25 cellular contexts compared by ENCODE assay signal in genomic region chr5:176656467-176656990, GRCh38. TPM values are rescaled to one million over a fixed set of nuclear protein-coding genes. Genes with fewer than 3 reads are reported as not detected.
DNase-seq lines count a peak whose midpoint lies in the region; ATAC-seq, FAIRE-seq and TF ChIP-seq lines count a peak whose summit lies in the region.
"Had no signal": no experiment of that assay in that cellular context is flagged by ENCODE, and none has a peak within 500 bp of the region (broad histone marks: within the 10 kb centered on the region; RNA-seq: fewer than 3 reads in every experiment).

No MANE protein-coding gene starts in this region.

- H3K4me3 Mint-ChIP-seq in natural killer cell = peak overlapping the region; percentile 26
- H3K4me3 Mint-ChIP-seq in natural killer cell treated with Interleukin-12 subunit alpha and Interleukin-12 subunit beta and Interleukin-15 and Interleukin-18, amount 100 ng/mL, for 72 hours = no peak overlapping the region
- H3K4me3 Mint-ChIP-seq in neural progenitor cell = no peak overlapping the region
- H3K4me3 Mint-ChIP-seq: CD8-positive, alpha-beta T cell had no signal

- H3K36me3 Mint-ChIP-seq in natural killer cell (no peaks in the 10 kb centered on the region), neural progenitor cell (peaks cover 5% of the 10 kb centered on the region)
- H3K36me3 Mint-ChIP-seq in natural killer cell treated with Interleukin-12 subunit alpha and Interleukin-12 subunit beta and Interleukin-15 and Interleukin-18, amount 100 ng/mL, for 72 hours = peaks cover 8% of the 10 kb centered on the region

- no peaks in the 10 kb centered on the region for H3K4me1 ChIP-seq in neural progenitor cell
- H3K4me1 ChIP-seq in kidney (ENCODE audit: control insufficient read depth in 1 of 2, insufficient read depth in 1 of 2, low read depth in 1 of 2, low read length in 2 of 2) = peaks cover 0 to 10% of the 10 kb centered on the region in 2 donors
- H3K4me1 ChIP-seq: A549, Caco-2 had no signal

- no peaks in the 10 kb centered on the region for H3K36me3 ChIP-seq in neural progenitor cell
- peaks cover 0 to 5% of the 10 kb centered on the region in 2 donors for H3K36me3 ChIP-seq in kidney (ENCODE audit: control insufficient read depth in 1 of 2, insufficient read depth in 2 of 2, low read length in 2 of 2)

- H3K4me1 Mint-ChIP-seq in natural killer cell = peaks cover 40 to 59% of the 10 kb centered on the region in 2 donors
- peaks cover 49 to 51% of the 10 kb centered on the region in 2 donors for H3K4me1 Mint-ChIP-seq in natural killer cell treated with Interleukin-12 subunit alpha and Interleukin-12 subunit beta and Interleukin-15 and Interleukin-18, amount 100 ng/mL, for 72 hours (ENCODE audit: low read depth in 2 of 2)
- no peaks in the 10 kb centered on the region for H3K4me1 Mint-ChIP-seq in neural progenitor cell

- no peak for FAIRE-seq in kidney (lab: Jason Lieb, UNC)
- FAIRE-seq: A549, D721Med, GM12878, H54 had no signal

- H3K9me3 Mint-ChIP-seq in natural killer cell (no peaks in the 10 kb centered on the region), neural progenitor cell (no peaks in the 10 kb centered on the region)
- H3K9me3 Mint-ChIP-seq in natural killer cell treated with Interleukin-12 subunit alpha and Interleukin-12 subunit beta and Interleukin-15 and Interleukin-18, amount 100 ng/mL, for 72 hours = no peaks in the 10 kb centered on the region
- H3K9me3 Mint-ChIP-seq: CD4-positive, CD25-positive, alpha-beta regulatory T cell; CD8-positive, alpha-beta T cell had no signal

- ATAC-seq in natural killer cell (no peak), HG02571 (IDR thresholded peaks at IDR 0.05; ENCODE audit: unreplicated experiment) (no peak)
- ATAC-seq in natural killer cell treated with Interleukin-12 subunit alpha and Interleukin-12 subunit beta and Interleukin-15 and Interleukin-18, amount 100 ng/mL, for 72 hours = no peak
- ATAC-seq: A549; CD8-positive, alpha-beta T cell; GM12878 had no signal

- intact Hi-C loops in natural killer cell (cut with micrococcal nuclease) (loop anchor here (5.0 kb wide), 1 partner anchor 456 kb away; no protein-coding TSS in a partner anchor), kidney (cut with DNase I) (no loop called here)

- H2AFZ ChIP-seq in neural progenitor cell (replicated peaks) = no peak overlapping the region

- H3K9me3 ChIP-seq in neural progenitor cell (ENCODE audit: low read depth) = no peaks in the 10 kb centered on the region
- H3K9me3 ChIP-seq in kidney (ENCODE audit: control insufficient read depth in 1 of 2, low read length in 2 of 2) = no peaks in the 10 kb centered on the region
- H3K9me3 ChIP-seq: A549, Caco-2 had no signal

- H3K4me3 ChIP-seq in neural progenitor cell (no peak overlapping the region), kidney (ENCODE audit: low read length in 2 of 2) (no peak overlapping the region)
- H3K4me3 ChIP-seq: A549, GM12878 had no signal

- H3K27ac ChIP-seq in angular gyrus (ENCODE audit: low read depth, low read length) (peak overlapping the region; percentile 31), neural progenitor cell (no peak overlapping the region), temporal lobe (ENCODE audit: low read depth, low read length) (peak overlapping the region; percentile 33), kidney (ENCODE audit: low read depth in 2 of 2, low read length in 2 of 2) (no peak overlapping the region)
- H3K27ac ChIP-seq: 22Rv1, A549 had no signal

- H4K20me1 ChIP-seq in neural progenitor cell (ENCODE audit: low read depth) = peaks cover 8% of the 10 kb centered on the region

- no peaks in the 10 kb centered on the region for H3K27me3 ChIP-seq in neural progenitor cell

- H3K4me2 ChIP-seq in neural progenitor cell = no peak overlapping the region
- H3K4me2 ChIP-seq: A549 had no signal

- H3K79me2 ChIP-seq in neural progenitor cell (ENCODE audit: low read depth) = no peaks in the 10 kb centered on the region

- no peak overlapping the region for H3K9ac ChIP-seq in neural progenitor cell
- H3K9ac ChIP-seq in kidney (ENCODE audit: low read length in 2 of 2) = no peak overlapping the region

- peaks cover 0 to under 1% of the 10 kb centered on the region in 2 donors for H3K27me3 Mint-ChIP-seq in natural killer cell (ENCODE audit: low read depth in 2 of 2)
- H3K27me3 Mint-ChIP-seq in natural killer cell treated with Interleukin-12 subunit alpha and Interleukin-12 subunit beta and Interleukin-15 and Interleukin-18, amount 100 ng/mL, for 72 hours = peaks cover 0 to 2% of the 10 kb centered on the region in 2 donors
- peaks cover 12% of the 10 kb centered on the region for H3K27me3 Mint-ChIP-seq in neural progenitor cell (ENCODE audit: insufficient read depth, low read depth)
- H3K27me3 Mint-ChIP-seq: CD4-positive, CD25-positive, alpha-beta regulatory T cell had no signal

- TF ChIP-seq CTCF in natural killer cell (IDR thresholded peaks at IDR 0.05) = no peak
- no peak for TF ChIP-seq CTCF in neural progenitor cell (IDR thresholded peaks at IDR 0.05)
- no peak for TF ChIP-seq CTCF in kidney (IDR thresholded peaks at IDR 0.05; ENCODE audit: borderline replicate concordance, extremely low read depth, insufficient read depth)

- no peak overlapping the region for H3K27ac Mint-ChIP-seq in natural killer cell
- no peak overlapping the region for H3K27ac Mint-ChIP-seq in natural killer cell treated with Interleukin-12 subunit alpha and Interleukin-12 subunit beta and Interleukin-15 and Interleukin-18, amount 100 ng/mL, for 72 hours
- peak overlapping the region; percentile 4 for H3K27ac Mint-ChIP-seq in neural progenitor cell
- H3K27ac Mint-ChIP-seq: CD4-positive, CD25-positive, alpha-beta regulatory T cell; CD8-positive, alpha-beta T cell had no signal

- no peaks in the 10 kb centered on the region for H3F3A ChIP-seq in neural progenitor cell (ENCODE audit: low read depth)

- DNase-seq in natural killer cell (no peak), neural progenitor cell (ENCODE audit: low spot score) (no peak), 8988T (no peak), kidney (no peak)
- no peak for DNase-seq in natural killer cell treated with Interleukin-12 subunit alpha and Interleukin-12 subunit beta and Interleukin-15 and Interleukin-18, amount 100 ng/mL, for 72 hours (ENCODE audit: low spot score)
- DNase-seq: ACHN; C1 segment of cervical spinal cord; Caco-2; CD4-positive, CD25-positive, alpha-beta regulatory T cell; CD8-positive, alpha-beta T cell; DMS 273 treated with DMSO at 0.1 percent for 48 hours; DMS79; EL; GDM1; GOT3; HCEC 1CT had no signal

RNA-seq across cellular contexts. Expression of gene TSPAN17, which starts 9.2 kb away (rescaled TPM):
- total RNA-seq in natural killer cell (10 to 100 TPM; 24.1 to 29.4 (median 24.6) TPM), neural progenitor cell (ENCODE audit: low replicate concordance) (25.9 and 51.7 TPM in 2 replicates), temporal lobe (21.4 TPM), kidney (34.3 TPM)
- total RNA-seq in natural killer cell treated with Interleukin-12 subunit alpha and Interleukin-12 subunit beta and Interleukin-15 and Interleukin-18, amount 100 ng/mL, for 72 hours = 10 to 100 TPM; 48.9 to 67.6 TPM
- 32.1 TPM for polyA plus RNA-seq in kidney (ENCODE audit: insufficient read depth, low read depth, low replicate concordance)

RNA-seq across cellular contexts. Expression of gene EIF4E1B, which starts 26.1 kb away (rescaled TPM):
- total RNA-seq in natural killer cell = not detected
- total RNA-seq in natural killer cell treated with Interleukin-12 subunit alpha and Interleukin-12 subunit beta and Interleukin-15 and Interleukin-18, amount 100 ng/mL, for 72 hours = not detected
- total RNA-seq in neural progenitor cell (ENCODE audit: low replicate concordance) = 0.06 and 0.68 TPM in 2 replicates
- total RNA-seq in temporal lobe = not detected
- total RNA-seq in kidney = not detected
- polyA plus RNA-seq in kidney (ENCODE audit: insufficient read depth, low read depth, low replicate concordance) = not detected
- total RNA-seq: Caco-2; CD4-positive, CD25-positive, alpha-beta regulatory T cell; CD8-positive, alpha-beta T cell; GM12878 had no signal
- polyA plus RNA-seq: A549; BJ; CD4-positive, CD25-positive, alpha-beta regulatory T cell; GM12878 had no signal

RNA-seq across cellular contexts. Expression of gene SNCB, which starts 26.2 kb away (rescaled TPM):
- total RNA-seq in natural killer cell (not detected), neural progenitor cell (ENCODE audit: low replicate concordance) (1.1 TPM in 1 of 2 replicates, not detected in the other), temporal lobe (15.7 TPM), kidney (not detected)
- not detected for total RNA-seq in natural killer cell treated with Interleukin-12 subunit alpha and Interleukin-12 subunit beta and Interleukin-15 and Interleukin-18, amount 100 ng/mL, for 72 hours
- polyA plus RNA-seq in kidney (ENCODE audit: insufficient read depth, low read depth, low replicate concordance) = not detected
- total RNA-seq: Caco-2; CD4-positive, CD25-positive, alpha-beta regulatory T cell; CD8-positive, alpha-beta T cell; GM12878 had no signal
- polyA plus RNA-seq: BJ; CD4-positive, CD25-positive, alpha-beta regulatory T cell had no signal

RNA-seq across cellular contexts. Expression of gene GPRIN1, which starts 46.6 kb away (rescaled TPM):
- total RNA-seq in natural killer cell = 1 to 10 TPM in 2 of 3 donors, under 1 TPM in 1; 0.92 to 1.5 (median 1.3) TPM
- 1 to 10 TPM; 2.7 to 5.9 TPM for total RNA-seq in natural killer cell treated with Interleukin-12 subunit alpha and Interleukin-12 subunit beta and Interleukin-15 and Interleukin-18, amount 100 ng/mL, for 72 hours
- total RNA-seq in neural progenitor cell (ENCODE audit: low replicate concordance) = 0.67 and 3.7 TPM in 2 replicates
- 104 TPM for total RNA-seq in temporal lobe
- 1.3 TPM for total RNA-seq in kidney
- 0.45 TPM for polyA plus RNA-seq in kidney (ENCODE audit: insufficient read depth, low read depth, low replicate concordance)

Comparison
In these comparisons a context has a peak if more than half of its experiments do, and no peak if none do; other contexts are left out.
1. H3K27ac ChIP-seq: peak in angular gyrus (single experiment) and temporal lobe (single experiment); none in neural progenitor cell (single experiment) and kidney (0 of 2).